In genomic region chr17:20851630-20852540, GRCh38 we compare ENCODE assay signal across 8 cellular contexts.
DNase-seq lines count a peak whose midpoint lies in the region; ATAC-seq, FAIRE-seq and TF ChIP-seq lines count a peak whose summit lies in the region.
"Not testable (repeated sequence)": the region's sequence is repeated elsewhere in the genome, so short reads cannot be mapped to it uniquely, and the experiment has no call there.

No MANE protein-coding gene starts in this region.

- H3K4me2 ChIP-seq in HepG2 (ENCODE audit: low read depth, low read length), result not testable (repeated sequence)

- not testable (repeated sequence) for H3K36me3 ChIP-seq in esophagus squamous epithelium; HepG2 (replicated peaks in 1 of 2; ENCODE audit: control insufficient read depth in 1 of 2, insufficient read depth in 2 of 2, low read length in 2 of 2)

- peaks cover 0 to 20% (median 5%) of the 10 kb centered on the region in 3 donors for H3K4me1 ChIP-seq in esophagus squamous epithelium
- not testable (repeated sequence) for H3K4me1 ChIP-seq in HepG2 (ENCODE audit: insufficient read depth, low read length)

- not testable (repeated sequence) for TF ChIP-seq CTCF in esophagus squamous epithelium (IDR thresholded peaks at IDR 0.05); HepG2 (CRISPR knock-in tag; IDR thresholded peaks at IDR 0.05); progenitor cell of endocrine pancreas (IDR thresholded peaks at IDR 0.05; ENCODE audit: unreplicated experiment); type B pancreatic cell (conservative IDR thresholded peaks at IDR 0.05)

- not testable (repeated sequence) for FAIRE-seq in HepG2 (lab: Jason Lieb, UNC)

- not testable (repeated sequence) for H3K27ac ChIP-seq in esophagus squamous epithelium; HepG2 (ENCODE audit: extremely low read length, insufficient read depth, low read length)

- H4K20me1 ChIP-seq in HepG2 (ENCODE audit: insufficient read depth, low read length), result not testable (repeated sequence)

- CTCF ChIA-PET in HepG2 (lab: Yijun Ruan, JAX; ENCODE audit: low intra/inter-chr PET ratio, low total read pairs), result not testable (repeated sequence)

- peak; percentile 49 for ATAC-seq in HepG2

- not testable (repeated sequence) for TF ChIP-seq RAD21 in HepG2 (CRISPR knock-in tag; IDR thresholded peaks at IDR 0.05)

- H3K27ac Mint-ChIP-seq in T-helper 1 cell treated with Interleukin-12 subunit alpha and Interleukin-12 subunit beta and Interleukin-4 antibody, amounts not matched to agents 30 μg/mL and 1 μg/mL, for 36 hours, result not testable (repeated sequence)
- H3K27ac Mint-ChIP-seq in progenitor cell of endocrine pancreas (peak overlapping the region; percentile 53), type B pancreatic cell (peak overlapping the region; percentile 8)

- not testable (repeated sequence) for H3K79me2 ChIP-seq in HepG2 (ENCODE audit: insufficient read depth, low read length)

- intact Hi-C loops in esophagus squamous epithelium (cut with DNase I); HepG2 (cut with micrococcal nuclease; ENCODE audit: unreplicated experiment): not testable (repeated sequence)

- H3K9ac ChIP-seq in HepG2 (ENCODE audit: insufficient read depth, low read depth, low read length), result not testable (repeated sequence)

- H3K4me3 ChIP-seq in esophagus squamous epithelium, result peak overlapping the region in 3 of 4 donors; percentile 27 to 48 (median 32)
- H3K4me3 ChIP-seq in HepG2 (replicated peaks in 1 of 3; ENCODE audit: insufficient read depth in 1 of 3, low read depth in 2 of 3, low read length in 3 of 3), result not testable (repeated sequence)

- POLR2A ChIA-PET in HepG2 (lab: Yijun Ruan, JAX), result not testable (repeated sequence)

- DNase-seq in DMS153 treated with DMSO at 0.1 percent for 48 hours (lab: John Stamatoyannopoulos, UW; ENCODE audit: unreplicated experiment), result peak; percentile 1
- DNase-seq in NCI-H1105 treated with DMSO at 0.1 percent for 48 hours (lab: John Stamatoyannopoulos, UW), result peak; percentile 59
- DNase-seq in amniotic epithelial cell (ENCODE audit: low read depth), result peak; percentile 3
- not testable (repeated sequence) for DNase-seq in esophagus squamous epithelium (lab: John Stamatoyannopoulos, UW); HepG2 (ENCODE audit: low spot score); progenitor cell of endocrine pancreas (ENCODE audit: low spot score, unreplicated experiment); type B pancreatic cell (ENCODE audit: extremely low spot score, unreplicated experiment)

- not testable (repeated sequence) for TF ChIP-seq EP300 in HepG2 (IDR thresholded peaks at IDR 0.05; ENCODE audit: low read depth in 2 of 2, low read length in 2 of 2); HepG2 (CRISPR knock-in tag; IDR thresholded peaks at IDR 0.05; ENCODE audit: borderline replicate concordance)

- peak overlapping the region; percentile 68 for H3K4me3 Mint-ChIP-seq in T-helper 1 cell treated with Interleukin-12 subunit alpha and Interleukin-12 subunit beta and Interleukin-4 antibody, amounts not matched to agents 30 μg/mL and 1 μg/mL, for 36 hours
- H3K4me3 Mint-ChIP-seq in progenitor cell of endocrine pancreas (ENCODE audit: low read depth), result peak overlapping the region; percentile 80
- H3K4me3 Mint-ChIP-seq in type B pancreatic cell, result not testable (repeated sequence)

- not testable (repeated sequence) for H3K4me1 Mint-ChIP-seq in T-helper 1 cell treated with Interleukin-12 subunit alpha and Interleukin-12 subunit beta and Interleukin-4 antibody, amounts not matched to agents 30 μg/mL and 1 μg/mL, for 36 hours (ENCODE audit: low read depth)
- H3K4me1 Mint-ChIP-seq in progenitor cell of endocrine pancreas (ENCODE audit: low read depth) (peaks cover 11% of the 10 kb centered on the region), type B pancreatic cell (ENCODE audit: unreplicated experiment) (peaks cover 11% of the 10 kb centered on the region)

- not testable (repeated sequence) for TF ChIP-seq POLR2A in esophagus squamous epithelium (IDR thresholded peaks at IDR 0.05); HepG2 (IDR thresholded peaks at IDR 0.05; ENCODE audit: insufficient read depth in 1 of 2, low read depth in 2 of 2, low read length in 2 of 2)

- peaks cover 17% of the 10 kb centered on the region for H3K27me3 Mint-ChIP-seq in T-helper 1 cell treated with Interleukin-12 subunit alpha and Interleukin-12 subunit beta and Interleukin-4 antibody, amounts not matched to agents 30 μg/mL and 1 μg/mL, for 36 hours (ENCODE audit: low read depth)
- H3K27me3 Mint-ChIP-seq in progenitor cell of endocrine pancreas, result not testable (repeated sequence)
- H3K27me3 Mint-ChIP-seq in type B pancreatic cell, result peaks cover 14% of the 10 kb centered on the region

- H3K27me3 ChIP-seq in esophagus squamous epithelium, result peaks cover 0 to 22% (median 0%) of the 10 kb centered on the region in 4 donors
- not testable (repeated sequence) for H3K27me3 ChIP-seq in HepG2 (ENCODE audit: control insufficient read depth in 1 of 2, insufficient read depth in 2 of 2, low read length in 2 of 2)

- BruUV-seq in HepG2 (replicated peaks; lab: Mats Ljungman, UMichigan), result not testable (repeated sequence)

- 4% methylated on average over 20 to 29 of the region's 32 CpGs for WGBS in esophagus squamous epithelium, 2 donors
- WGBS in HepG2 (ENCODE audit: low lambda C conversion rate), result 60% methylated on average over 32 of the region's 32 CpGs

- H3K9me3 ChIP-seq in esophagus squamous epithelium; HepG2 (ENCODE audit: low read length): not testable (repeated sequence)

- H3K9me3 Mint-ChIP-seq in T-helper 1 cell treated with Interleukin-12 subunit alpha and Interleukin-12 subunit beta and Interleukin-4 antibody, amounts not matched to agents 30 μg/mL and 1 μg/mL, for 36 hours; progenitor cell of endocrine pancreas (ENCODE audit: low read depth); type B pancreatic cell: not testable (repeated sequence)

- not testable (repeated sequence) for H2AFZ ChIP-seq in HepG2 (ENCODE audit: low read length)

- in situ Hi-C loops in HepG2 (cut with HindIII; ENCODE audit: extremely low pct_ligation_motif_present, low pct_unique_long_range_greater_than_20kb), result not testable (repeated sequence)

- not testable (repeated sequence) for H3K36me3 Mint-ChIP-seq in T-helper 1 cell treated with Interleukin-12 subunit alpha and Interleukin-12 subunit beta and Interleukin-4 antibody, amounts not matched to agents 30 μg/mL and 1 μg/mL, for 36 hours (ENCODE audit: low read depth); progenitor cell of endocrine pancreas (ENCODE audit: insufficient read depth); type B pancreatic cell
